Comparison of ENCODE assay signal across 8 cellular contexts in the genomic region with DNA sequence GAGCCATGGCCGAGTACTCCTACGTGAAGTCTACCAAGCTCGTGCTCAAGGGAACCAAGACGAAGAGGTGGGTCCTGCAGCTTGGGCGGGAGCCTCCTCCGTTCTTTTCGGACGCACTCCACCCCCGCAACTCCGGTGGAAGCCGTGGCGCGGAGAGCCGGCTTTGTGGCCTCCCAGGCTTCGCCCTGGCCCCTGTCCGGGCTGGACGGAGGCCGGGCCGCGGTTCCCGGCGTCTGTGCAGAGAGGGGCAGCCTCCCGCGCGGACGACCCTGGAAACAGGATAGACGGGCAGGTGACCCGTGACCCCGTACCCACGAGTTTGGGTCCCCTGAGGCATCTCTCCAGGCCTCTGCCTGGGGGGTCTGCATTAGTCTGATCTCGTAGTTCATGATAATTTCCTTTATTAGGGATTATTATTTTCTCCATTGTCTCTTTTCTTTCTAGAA. TPM values are rescaled to one million over a fixed set of nuclear protein-coding genes. Genes with fewer than 3 reads are reported as not detected.
A peak's percentile ranks its signal among the peaks of the same experiment; 100 is the strongest.
DNase-seq lines count a peak whose midpoint lies in the region; ATAC-seq and TF ChIP-seq lines count a peak whose summit lies in the region.

No MANE protein-coding gene starts in this region.

- CTCF ChIA-PET in CD4-positive, alpha-beta T cell (lab: Charles Lee): interaction anchor here (0.8 kb wide), 1 partner anchor 8 kb away, joined by 5 read pairs; no protein-coding TSS in a partner anchor

- intact Hi-C loops in CD4-positive, alpha-beta T cell (cut with DNase I, micrococcal nuclease): no loop called here
- intact Hi-C loops in dorsolateral prefrontal cortex (cut with DNase I): no loop called here

- ATAC-seq in CD4-positive, alpha-beta T cell (ENCODE audit: poor library complexity): no peak

- peak overlapping the region; percentile 80 for H3K27ac ChIP-seq in CD4-positive, alpha-beta T cell (ENCODE audit: low read depth, low read length)
- peak overlapping the region in 58 of 59 donors; percentile 38 to 97 (median 84) for H3K27ac ChIP-seq in dorsolateral prefrontal cortex

- TF ChIP-seq CTCF in CD4-positive, alpha-beta T cell (IDR thresholded peaks at IDR 0.05): no peak
- TF ChIP-seq CTCF in dorsolateral prefrontal cortex (IDR thresholded peaks at IDR 0.05 in 54 of 56, conservative IDR thresholded peaks at IDR 0.05 in 2 of 56; ENCODE audit: low read depth in 1 of 56, partially characterized antibody in 56 of 56) (no peak), nephron progenitor cell (IDR thresholded peaks at IDR 0.05) (no peak)

- no peaks in the 10 kb centered on the region for H3K9me3 ChIP-seq in CD4-positive, alpha-beta T cell (ENCODE audit: control insufficient read depth, low read length)

- no peaks in the 10 kb centered on the region for H3K27me3 ChIP-seq in CD4-positive, alpha-beta T cell (ENCODE audit: control insufficient read depth, insufficient read depth, low read length)
- H3K27me3 ChIP-seq in dorsolateral prefrontal cortex: no peaks in the 10 kb centered on the region

- peaks cover 71% of the 10 kb centered on the region for H3K4me1 Mint-ChIP-seq in CD4-positive, alpha-beta T cell (ENCODE audit: low read depth)
- peaks cover 19% of the 10 kb centered on the region for H3K4me1 Mint-ChIP-seq in nephron progenitor cell

- POLR2A ChIA-PET in CD4-positive, alpha-beta T cell (lab: Charles Lee): interaction anchor here (1.2 kb wide), 1 partner anchor 8 kb away, joined by 3 read pairs; no protein-coding TSS in a partner anchor

- H3K4me3 ChIP-seq in Jurkat, Clone E6-1 (ENCODE audit: low read length): peak overlapping the region; percentile 89
- peak overlapping the region; percentile 72 to 98 (median 92) for H3K4me3 ChIP-seq in dorsolateral prefrontal cortex

- H3K36me3 Mint-ChIP-seq in CD4-positive, alpha-beta T cell (ENCODE audit: low read depth): peaks cover 68% of the 10 kb centered on the region
- H3K36me3 Mint-ChIP-seq in nephron progenitor cell (ENCODE audit: low read depth): peaks cover 52% of the 10 kb centered on the region

- DNase-seq in CD4-positive, alpha-beta T cell: no peak
- no peak for DNase-seq in Jurkat, Clone E6-1 (ENCODE audit: low read depth, low spot score)
- DNase-seq in dorsolateral prefrontal cortex (no peak), nephron progenitor cell (no peak), NK-92 (lab: John Stamatoyannopoulos, UW; ENCODE audit: unreplicated experiment) (no peak), NCI-H526 (lab: John Stamatoyannopoulos, UW) (no peak), DMS153 treated with DMSO at 0.1 percent for 48 hours (lab: John Stamatoyannopoulos, UW; ENCODE audit: unreplicated experiment) (no peak), hepatic stellate cell (ENCODE audit: low spot score) (no peak)

- peaks cover 4% of the 10 kb centered on the region for H3K9me3 Mint-ChIP-seq in CD4-positive, alpha-beta T cell
- H3K9me3 Mint-ChIP-seq in nephron progenitor cell: peaks cover 41% of the 10 kb centered on the region

- H3K4me3 Mint-ChIP-seq in CD4-positive, alpha-beta T cell: peak overlapping the region; percentile 98
- H3K4me3 Mint-ChIP-seq in nephron progenitor cell: peak overlapping the region; percentile 91

- H3K27me3 Mint-ChIP-seq in CD4-positive, alpha-beta T cell: no peaks in the 10 kb centered on the region
- H3K27me3 Mint-ChIP-seq in nephron progenitor cell (ENCODE audit: low read depth, poor library complexity): peaks cover 14% of the 10 kb centered on the region

- peak overlapping the region; percentile 87 for H3K27ac Mint-ChIP-seq in CD4-positive, alpha-beta T cell
- H3K27ac Mint-ChIP-seq in nephron progenitor cell: peak overlapping the region; percentile 94

RNA-seq across cellular contexts. Expression of a gene that starts 0.4 kb away (rescaled TPM):
- total RNA-seq in CD4-positive, alpha-beta T cell: 10 to 100 TPM; 48.7 to 49.0 TPM
- 66.7 TPM for polyA plus RNA-seq in Jurkat, Clone E6-1 (2012; ENCODE audit: insufficient read depth, insufficient read length)
- 10 to 100 TPM; 19.1 to 51.8 (median 33.1) TPM for total RNA-seq in dorsolateral prefrontal cortex
